Comparison of ENCODE assay signal across 8 cellular contexts in the genomic region with DNA sequence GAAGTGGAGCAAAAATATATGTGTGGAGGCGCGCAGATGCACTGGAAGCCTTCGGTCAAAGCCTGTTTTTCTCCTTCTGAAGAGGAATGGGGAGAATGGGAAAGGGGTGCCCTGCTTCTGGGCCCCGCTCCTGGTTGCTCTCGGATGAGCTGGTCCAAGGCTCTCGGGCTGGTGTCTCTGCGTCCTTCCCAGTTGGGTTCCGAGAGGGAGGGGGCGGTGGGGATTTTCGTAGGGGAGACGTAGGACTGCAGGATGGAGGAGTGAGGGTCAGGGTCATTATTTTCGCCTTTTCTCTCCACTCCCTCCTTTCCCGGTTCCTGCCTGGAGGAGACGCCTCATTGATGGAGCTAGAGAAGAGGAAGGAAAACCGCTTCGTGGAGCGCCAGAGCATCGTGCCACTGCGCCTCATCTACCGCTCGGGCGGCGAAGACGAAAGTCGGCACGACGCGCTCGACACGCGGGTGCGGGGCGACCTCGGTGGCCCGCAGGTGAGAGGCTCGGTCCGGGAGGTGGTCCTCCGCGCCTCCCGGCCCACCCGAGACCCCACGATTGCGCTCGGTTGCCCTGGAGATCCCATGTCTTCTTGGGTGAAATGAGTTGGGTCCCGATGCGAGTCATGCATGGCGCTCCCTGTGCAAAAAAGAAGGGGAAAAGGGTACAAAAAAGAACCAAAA. TPM values are rescaled to one million over a fixed set of nuclear protein-coding genes. Genes with fewer than 3 reads are reported as not detected.
DNase-seq lines count a peak whose midpoint lies in the region; TF ChIP-seq lines count a peak whose summit lies in the region.

No MANE protein-coding gene starts in this region.

- H3K4me3 ChIP-seq in BLaER1 treated with 17β-estradiol and CSF1 and Interleukin-3, amounts not matched to agents 10 nM and 100 nM = peak overlapping the region; percentile 71 to 88 (median 80)
- H3K4me3 ChIP-seq in ovary = peak overlapping the region; percentile 76

- peaks cover 8 to 12% (median 10%) of the 10 kb centered on the region in 11 experiments; a peak in 20 of 22 replicates for H3K27me3 ChIP-seq in BLaER1 treated with 17β-estradiol and CSF1 and Interleukin-3, amounts not matched to agents 10 nM and 100 nM
- H3K27me3 ChIP-seq in ovary = no peaks in the 10 kb centered on the region

- no peaks in the 10 kb centered on the region for H3K9me3 ChIP-seq in BLaER1 treated with 17β-estradiol and CSF1 and Interleukin-3, amounts not matched to agents 10 nM and 100 nM (replicated peaks in 1 of 11)
- H3K9me3 ChIP-seq in ovary = no peaks in the 10 kb centered on the region

- H3K4me3 Mint-ChIP-seq in activated T-helper 2 cell treated with anti-CD3 and anti-CD28 coated beads, Interferon-gamma antibody, Interleukin-2, Interleukin-4, amounts not matched to agents 10 μg/mL and 5 μg/mL and 100 μg/mL, durations not matched to agents 14 hours and 24 hours and 36 hours (ENCODE audit: low read depth) = peak overlapping the region; percentile 91
- peak overlapping the region; percentile 99 for H3K4me3 Mint-ChIP-seq in glutamatergic neuron (ENCODE audit: unreplicated experiment)

- H3K27ac Mint-ChIP-seq in activated T-helper 2 cell treated with anti-CD3 and anti-CD28 coated beads, Interferon-gamma antibody, Interleukin-2, Interleukin-4, amounts not matched to agents 10 μg/mL and 5 μg/mL and 100 μg/mL, durations not matched to agents 14 hours and 24 hours and 36 hours = no peak overlapping the region
- H3K27ac Mint-ChIP-seq in glutamatergic neuron (ENCODE audit: unreplicated experiment) = peak overlapping the region; percentile 95

- no peaks in the 10 kb centered on the region for H3K9me3 Mint-ChIP-seq in activated T-helper 2 cell treated with anti-CD3 and anti-CD28 coated beads, Interferon-gamma antibody, Interleukin-2, Interleukin-4, amounts not matched to agents 10 μg/mL and 5 μg/mL and 100 μg/mL, durations not matched to agents 14 hours and 24 hours and 36 hours
- H3K9me3 Mint-ChIP-seq in glutamatergic neuron (ENCODE audit: unreplicated experiment) = peaks cover 8% of the 10 kb centered on the region

- peak overlapping the region; percentile 85 to 99 (median 96) for H3K4me2 ChIP-seq in BLaER1 treated with 17β-estradiol and CSF1 and Interleukin-3, amounts not matched to agents 10 nM and 100 nM

- H3K4me1 ChIP-seq in BLaER1 treated with 17β-estradiol and CSF1 and Interleukin-3, amounts not matched to agents 10 nM and 100 nM = peaks cover 6 to 12% (median 9%) of the 10 kb centered on the region in 10 experiments
- H3K4me1 ChIP-seq in ovary (ENCODE audit: insufficient read depth) = peaks cover 4% of the 10 kb centered on the region

- WGBS in ovary, 3 donors = 1 to 2% (median 2%) methylated on average over 47 of the region's 47 CpGs

- peaks cover 0 to 25% (median 10%) of the 10 kb centered on the region in 11 experiments; a peak in 10 of 22 replicates for H3K36me3 ChIP-seq in BLaER1 treated with 17β-estradiol and CSF1 and Interleukin-3, amounts not matched to agents 10 nM and 100 nM
- H3K36me3 ChIP-seq in ovary = no peaks in the 10 kb centered on the region

- no peak for TF ChIP-seq POLR2A in ovary (IDR thresholded peaks at IDR 0.05)

- no peak for TF ChIP-seq CTCF in glutamatergic neuron (IDR thresholded peaks at IDR 0.05; ENCODE audit: partially characterized antibody, unreplicated experiment)
- no peak for TF ChIP-seq CTCF in ovary (IDR thresholded peaks at IDR 0.05)

- H3K36me3 Mint-ChIP-seq in activated T-helper 2 cell treated with anti-CD3 and anti-CD28 coated beads, Interferon-gamma antibody, Interleukin-2, Interleukin-4, amounts not matched to agents 10 μg/mL and 5 μg/mL and 100 μg/mL, durations not matched to agents 14 hours and 24 hours and 36 hours (ENCODE audit: low read depth) = no peaks in the 10 kb centered on the region
- H3K36me3 Mint-ChIP-seq in glutamatergic neuron (ENCODE audit: unreplicated experiment) = no peaks in the 10 kb centered on the region

- DNase-seq in GM19238 (ENCODE audit: insufficient read length, low spot score) (peak; percentile 15), NCI-H146 (lab: John Stamatoyannopoulos, UW) (peak; percentile 67), glutamatergic neuron (peak; percentile 50), ovary (peak in 3 of 5 donors; percentile 30 to 40 (median 31)), mucosa of gallbladder (ENCODE audit: low spot score) (no peak), SW480 (ENCODE audit: low spot score) (no peak)
- no peak for DNase-seq in activated T-helper 2 cell treated with anti-CD3 and anti-CD28 coated beads, Interferon-gamma antibody, Interleukin-2, Interleukin-4, amounts not matched to agents 10 μg/mL and 5 μg/mL and 100 μg/mL, durations not matched to agents 14 hours and 24 hours and 36 hours (ENCODE audit: low spot score)

- H4K20me1 ChIP-seq in BLaER1 treated with 17β-estradiol and CSF1 and Interleukin-3, amounts not matched to agents 10 nM and 100 nM = no peaks in the 10 kb centered on the region

- TF ChIP-seq EP300 in ovary (IDR thresholded peaks at IDR 0.05) = no peak

- H3K27me3 Mint-ChIP-seq in activated T-helper 2 cell treated with anti-CD3 and anti-CD28 coated beads, Interferon-gamma antibody, Interleukin-2, Interleukin-4, amounts not matched to agents 10 μg/mL and 5 μg/mL and 100 μg/mL, durations not matched to agents 14 hours and 24 hours and 36 hours (ENCODE audit: low read depth) = peaks cover 26% of the 10 kb centered on the region
- peaks cover 4% of the 10 kb centered on the region for H3K27me3 Mint-ChIP-seq in glutamatergic neuron (ENCODE audit: unreplicated experiment)

- H3K4me1 Mint-ChIP-seq in activated T-helper 2 cell treated with anti-CD3 and anti-CD28 coated beads, Interferon-gamma antibody, Interleukin-2, Interleukin-4, amounts not matched to agents 10 μg/mL and 5 μg/mL and 100 μg/mL, durations not matched to agents 14 hours and 24 hours and 36 hours (ENCODE audit: low read depth) = peaks cover 7% of the 10 kb centered on the region
- H3K4me1 Mint-ChIP-seq in glutamatergic neuron (ENCODE audit: low read depth, unreplicated experiment) = peaks cover 6% of the 10 kb centered on the region

- intact Hi-C loops in activated T-helper 2 cell treated with anti-CD3 and anti-CD28 coated beads, Interferon-gamma antibody, Interleukin-2, Interleukin-4, amounts not matched to agents 10 μg/mL and 5 μg/mL and 100 μg/mL, durations not matched to agents 14 hours and 24 hours and 36 hours (cut with micrococcal nuclease) = loop anchor here (1.0 to 5.0 kb wide), 4 partner anchors 59 to 308 kb away; a partner anchor contains a TSS
- intact Hi-C loops in ovary (cut with DNase I) = no loop called here

- H3K9ac ChIP-seq in BLaER1 treated with 17β-estradiol and CSF1 and Interleukin-3, amounts not matched to agents 10 nM and 100 nM = peak overlapping the region; percentile 60 to 82 (median 73); a peak in 21 of 22 replicates

- peak overlapping the region in 8 of 11 experiments; percentile 30 to 72 (median 62); a peak in 12 of 22 replicates for H3K27ac ChIP-seq in BLaER1 treated with 17β-estradiol and CSF1 and Interleukin-3, amounts not matched to agents 10 nM and 100 nM
- H3K27ac ChIP-seq in ovary = no peak overlapping the region

RNA-seq across cellular contexts. Expression of a gene that starts 0.8 kb away (rescaled TPM):
- 3.7 and 4.0 TPM in 2 replicates for total RNA-seq in activated T-helper 2 cell treated with anti-CD3 and anti-CD28 coated beads, Interferon-gamma antibody, Interleukin-2, Interleukin-4, amounts not matched to agents 10 μg/mL and 5 μg/mL and 100 μg/mL, durations not matched to agents 14 hours and 24 hours and 36 hours
- total RNA-seq in glutamatergic neuron (ENCODE audit: unreplicated experiment) = 91.9 TPM
- 10 to 100 TPM in 1 of 7 donors, 1 to 10 TPM in 6; 3.4 to 18.0 (median 5.5) TPM for total RNA-seq in ovary
- 10 to 100 TPM in 1 of 2 donors, 1 to 10 TPM in 1; 1.0 to 10.0 TPM for polyA plus RNA-seq in ovary
- total RNA-seq in mucosa of gallbladder = 1.8 TPM

RNA-seq across cellular contexts. Expression of a gene that starts 58.5 kb away (rescaled TPM):
- total RNA-seq in activated T-helper 2 cell treated with anti-CD3 and anti-CD28 coated beads, Interferon-gamma antibody, Interleukin-2, Interleukin-4, amounts not matched to agents 10 μg/mL and 5 μg/mL and 100 μg/mL, durations not matched to agents 14 hours and 24 hours and 36 hours = 72.3 and 75.3 TPM in 2 replicates
- total RNA-seq in glutamatergic neuron (ENCODE audit: unreplicated experiment) = 23.7 TPM
- total RNA-seq in ovary = 10 to 100 TPM in 6 of 7 donors, 1 to 10 TPM in 1; 9.7 to 18.3 (median 12.7) TPM
- 1 to 10 TPM; 5.4 to 6.2 TPM for polyA plus RNA-seq in ovary
- 6.0 TPM for total RNA-seq in mucosa of gallbladder

RNA-seq across cellular contexts. Expression of a gene that starts 58.7 kb away (rescaled TPM):
- 48.7 and 49.3 TPM in 2 replicates for total RNA-seq in activated T-helper 2 cell treated with anti-CD3 and anti-CD28 coated beads, Interferon-gamma antibody, Interleukin-2, Interleukin-4, amounts not matched to agents 10 μg/mL and 5 μg/mL and 100 μg/mL, durations not matched to agents 14 hours and 24 hours and 36 hours
- total RNA-seq in glutamatergic neuron (ENCODE audit: unreplicated experiment) = 13.5 TPM
- total RNA-seq in ovary = 10 to 100 TPM; 10.4 to 27.1 (median 23.1) TPM
- 10 to 100 TPM in 1 of 2 donors, 1 to 10 TPM in 1; 9.8 to 17.0 TPM for polyA plus RNA-seq in ovary
- 19.5 TPM for total RNA-seq in mucosa of gallbladder

Comparison
In these comparisons a context has a peak if more than half of its experiments do, and no peak if none do; other contexts are left out.
1. H3K27ac ChIP-seq: peak in BLaER1 treated with 17β-estradiol and CSF1 and Interleukin-3, amounts not matched to agents 10 nM and 100 nM (8 of 11); none in ovary (0 of 2).
2. DNase-seq: peak in GM19238 (single experiment), NCI-H146 (single experiment), glutamatergic neuron (single experiment) and ovary (3 of 5); none in activated T-helper 2 cell treated with anti-CD3 and anti-CD28 coated beads, Interferon-gamma antibody, Interleukin-2, Interleukin-4, amounts not matched to agents 10 μg/mL and 5 μg/mL and 100 μg/mL, durations not matched to agents 14 hours and 24 hours and 36 hours (single experiment), mucosa of gallbladder (single experiment) and SW480 (single experiment).